ENCODE assay signal across 2 cellular contexts in genomic region chr6:111464184-111464583, GRCh38.
TF ChIP-seq lines count a peak whose summit lies in the region.

No MANE protein-coding gene starts in this region.

TF ChIP-seq in IMR-90, 13 proteins besides CTCF, POLR2A, EP300 and RAD21:
- TF ChIP-seq, protein P1, sequence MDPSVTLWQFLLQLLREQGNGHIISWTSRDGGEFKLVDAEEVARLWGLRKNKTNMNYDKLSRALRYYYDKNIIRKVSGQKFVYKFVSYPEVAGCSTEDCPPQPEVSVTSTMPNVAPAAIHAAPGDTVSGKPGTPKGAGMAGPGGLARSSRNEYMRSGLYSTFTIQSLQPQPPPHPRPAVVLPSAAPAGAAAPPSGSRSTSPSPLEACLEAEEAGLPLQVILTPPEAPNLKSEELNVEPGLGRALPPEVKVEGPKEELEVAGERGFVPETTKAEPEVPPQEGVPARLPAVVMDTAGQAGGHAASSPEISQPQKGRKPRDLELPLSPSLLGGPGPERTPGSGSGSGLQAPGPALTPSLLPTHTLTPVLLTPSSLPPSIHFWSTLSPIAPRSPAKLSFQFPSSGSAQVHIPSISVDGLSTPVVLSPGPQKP (IDR thresholded peaks at IDR 0.05; ENCODE audit: borderline replicate concordance, low read depth, low read length), result no peak
- no peak for TF ChIP-seq FOS (IDR thresholded peaks at IDR 0.05; ENCODE audit: low read depth, low read length)
- TF ChIP-seq MAFK (IDR thresholded peaks at IDR 0.05; ENCODE audit: low read depth, low read length), result no peak
- TF ChIP-seq SMC3 (IDR thresholded peaks at IDR 0.05; ENCODE audit: low read depth, low read length), result no peak
- no peak for TF ChIP-seq CEBPB (IDR thresholded peaks at IDR 0.05; ENCODE audit: low read depth, low read length)
- TF ChIP-seq MXI1 (IDR thresholded peaks at IDR 0.05; ENCODE audit: borderline replicate concordance, low read depth, low read length), result no peak
- TF ChIP-seq RCOR1 (IDR thresholded peaks at IDR 0.05; ENCODE audit: insufficient replicate concordance, low read length), result no peak
- no peak for TF ChIP-seq CHD1 (IDR thresholded peaks at IDR 0.05; ENCODE audit: low read depth, low read length)
- TF ChIP-seq NFE2L2 (IDR thresholded peaks at IDR 0.05; ENCODE audit: low read depth, low read length), result no peak
- TF ChIP-seq BHLHE40 (IDR thresholded peaks at IDR 0.05; ENCODE audit: low read depth, low read length), result no peak
- TF ChIP-seq, protein P2, sequence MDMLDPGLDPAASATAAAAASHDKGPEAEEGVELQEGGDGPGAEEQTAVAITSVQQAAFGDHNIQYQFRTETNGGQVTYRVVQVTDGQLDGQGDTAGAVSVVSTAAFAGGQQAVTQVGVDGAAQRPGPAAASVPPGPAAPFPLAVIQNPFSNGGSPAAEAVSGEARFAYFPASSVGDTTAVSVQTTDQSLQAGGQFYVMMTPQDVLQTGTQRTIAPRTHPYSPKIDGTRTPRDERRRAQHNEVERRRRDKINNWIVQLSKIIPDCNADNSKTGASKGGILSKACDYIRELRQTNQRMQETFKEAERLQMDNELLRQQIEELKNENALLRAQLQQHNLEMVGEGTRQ (IDR thresholded peaks at IDR 0.05; ENCODE audit: low read depth, low read length), result no peak
- TF ChIP-seq RFX5 (IDR thresholded peaks at IDR 0.05; ENCODE audit: low read depth, low read length), result no peak

TF ChIP-seq in K562, 482 proteins besides CTCF, POLR2A, EP300 and RAD21 (continued from another document):
- TF ChIP-seq, protein P3, sequence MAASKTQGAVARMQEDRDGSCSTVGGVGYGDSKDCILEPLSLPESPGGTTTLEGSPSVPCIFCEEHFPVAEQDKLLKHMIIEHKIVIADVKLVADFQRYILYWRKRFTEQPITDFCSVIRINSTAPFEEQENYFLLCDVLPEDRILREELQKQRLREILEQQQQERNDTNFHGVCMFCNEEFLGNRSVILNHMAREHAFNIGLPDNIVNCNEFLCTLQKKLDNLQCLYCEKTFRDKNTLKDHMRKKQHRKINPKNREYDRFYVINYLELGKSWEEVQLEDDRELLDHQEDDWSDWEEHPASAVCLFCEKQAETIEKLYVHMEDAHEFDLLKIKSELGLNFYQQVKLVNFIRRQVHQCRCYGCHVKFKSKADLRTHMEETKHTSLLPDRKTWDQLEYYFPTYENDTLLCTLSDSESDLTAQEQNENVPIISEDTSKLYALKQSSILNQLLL (CRISPR knock-in tag; IDR thresholded peaks at IDR 0.05; ENCODE audit: borderline replicate concordance), result no peak
- TF ChIP-seq CBFA2T3 (IDR thresholded peaks at IDR 0.05), result no peak
- TF ChIP-seq, protein P4, sequence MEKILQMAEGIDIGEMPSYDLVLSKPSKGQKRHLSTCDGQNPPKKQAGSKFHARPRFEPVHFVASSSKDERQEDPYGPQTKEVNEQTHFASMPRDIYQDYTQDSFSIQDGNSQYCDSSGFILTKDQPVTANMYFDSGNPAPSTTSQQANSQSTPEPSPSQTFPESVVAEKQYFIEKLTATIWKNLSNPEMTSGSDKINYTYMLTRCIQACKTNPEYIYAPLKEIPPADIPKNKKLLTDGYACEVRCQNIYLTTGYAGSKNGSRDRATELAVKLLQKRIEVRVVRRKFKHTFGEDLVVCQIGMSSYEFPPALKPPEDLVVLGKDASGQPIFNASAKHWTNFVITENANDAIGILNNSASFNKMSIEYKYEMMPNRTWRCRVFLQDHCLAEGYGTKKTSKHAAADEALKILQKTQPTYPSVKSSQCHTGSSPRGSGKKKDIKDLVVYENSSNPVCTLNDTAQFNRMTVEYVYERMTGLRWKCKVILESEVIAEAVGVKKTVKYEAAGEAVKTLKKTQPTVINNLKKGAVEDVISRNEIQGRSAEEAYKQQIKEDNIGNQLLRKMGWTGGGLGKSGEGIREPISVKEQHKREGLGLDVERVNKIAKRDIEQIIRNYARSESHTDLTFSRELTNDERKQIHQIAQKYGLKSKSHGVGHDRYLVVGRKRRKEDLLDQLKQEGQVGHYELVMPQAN (IDR thresholded peaks at IDR 0.05; ENCODE audit: borderline replicate concordance), result no peak
- no peak for TF ChIP-seq FOXA1 (IDR thresholded peaks at IDR 0.05; ENCODE audit: borderline replicate concordance)
- no peak for TF ChIP-seq CBX1 (IDR thresholded peaks at IDR 0.05; ENCODE audit: low read depth)
- no peak for TF ChIP-seq C11orf30 (IDR thresholded peaks at IDR 0.05; ENCODE audit: low read depth)
- no peak for TF ChIP-seq LEF1 (IDR thresholded peaks at IDR 0.05)
- no peak for TF ChIP-seq NFATC3 (IDR thresholded peaks at IDR 0.05)
- no peak for TF ChIP-seq NCOA6 (IDR thresholded peaks at IDR 0.05)
- TF ChIP-seq POLR2H (tag; IDR thresholded peaks at IDR 0.05; ENCODE audit: low read depth), result no peak
- no peak for TF ChIP-seq CBX5 (IDR thresholded peaks at IDR 0.05; ENCODE audit: borderline replicate concordance, low read depth)
- TF ChIP-seq NFE2L1 (tag; IDR thresholded peaks at IDR 0.05; ENCODE audit: borderline replicate concordance, low read depth), result no peak
- TF ChIP-seq FOXM1 (IDR thresholded peaks at IDR 0.05; ENCODE audit: low read depth), result no peak
- TF ChIP-seq FOXM1 (CRISPR knock-in tag; IDR thresholded peaks at IDR 0.05; ENCODE audit: low read depth), result no peak
- TF ChIP-seq THRAP3 (IDR thresholded peaks at IDR 0.05; ENCODE audit: borderline replicate concordance), result no peak
